ENCODE assay signal across 16 cellular contexts in the genomic region with DNA sequence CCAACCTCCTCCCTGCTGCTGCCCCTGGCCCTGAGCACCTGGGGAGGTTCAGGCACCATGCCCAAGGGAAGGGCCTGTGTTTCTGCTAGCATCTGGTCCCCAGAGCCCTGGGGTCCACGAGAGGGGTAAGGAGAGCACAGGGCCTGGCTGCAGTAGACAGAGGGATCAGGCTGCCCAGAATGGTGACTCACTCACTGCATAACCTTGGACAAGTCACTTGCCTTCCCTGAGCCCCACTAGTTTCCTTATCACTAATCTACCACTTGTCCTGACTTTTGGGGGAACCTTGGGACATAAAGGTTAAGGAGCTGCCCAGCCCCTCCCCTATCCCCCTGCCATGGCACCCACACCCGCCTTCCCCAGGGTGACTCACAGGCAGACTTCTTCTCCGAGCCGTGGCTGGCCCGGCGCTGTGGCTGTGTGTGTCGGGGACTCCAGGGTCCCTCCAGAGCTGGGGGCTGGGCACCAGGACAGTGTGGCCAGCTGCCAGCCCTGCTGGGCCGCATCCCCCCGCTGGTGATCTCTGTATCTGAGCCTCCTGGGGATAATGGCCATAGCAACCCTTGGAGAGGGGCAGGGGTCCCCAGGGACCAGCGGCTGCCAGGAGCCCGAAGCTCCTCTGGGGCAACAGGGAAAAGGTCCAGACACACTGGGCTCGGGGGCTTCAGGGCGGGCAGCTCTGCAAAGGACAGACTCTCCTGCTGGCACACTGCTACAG. TPM values are rescaled to one million over a fixed set of nuclear protein-coding genes. Genes with fewer than 3 reads are reported as not detected.
DNase-seq lines count a peak whose midpoint lies in the region; ATAC-seq, FAIRE-seq and TF ChIP-seq lines count a peak whose summit lies in the region.
"Had no signal": no experiment of that assay in that cellular context is flagged by ENCODE, and none has a peak within 500 bp of the region (broad histone marks: within the 10 kb centered on the region; RNA-seq: fewer than 3 reads in every experiment).

No MANE protein-coding gene starts in this region.

- POLR2A ChIA-PET in A549 (lab: Yijun Ruan, JAX), result no interaction called here

- H3K27me3 Mint-ChIP-seq in T-helper 17 cell, result no peaks in the 10 kb centered on the region
- H3K27me3 Mint-ChIP-seq in immature natural killer cell (ENCODE audit: low read depth in 3 of 3), result peaks cover 0 to 6% (median 2%) of the 10 kb centered on the region in 3 donors
- H3K27me3 Mint-ChIP-seq: CD4-positive, alpha-beta memory T cell had no signal

- H4K20me1 ChIP-seq in DND-41 (ENCODE audit: insufficient read depth, low read length), result no peaks in the 10 kb centered on the region

- H3K27me3 ChIP-seq in DND-41 (ENCODE audit: insufficient read depth, low read length, poor library complexity) (no peaks in the 10 kb centered on the region), colonic mucosa (no peaks in the 10 kb centered on the region), Peyer's patch (no peaks in the 10 kb centered on the region)
- H3K27me3 ChIP-seq: right atrium auricular region, SJSA1 had no signal

- H3K4me2 ChIP-seq in A549 (peak overlapping the region; percentile 21; the same call in 2 of the 3 replicates), DND-41 (ENCODE audit: insufficient read depth, low read length) (no peak overlapping the region)

- no peaks in the 10 kb centered on the region for H3K36me3 ChIP-seq in DND-41 (ENCODE audit: insufficient read depth, low read length)
- no peaks in the 10 kb centered on the region for H3K36me3 ChIP-seq in colonic mucosa
- H3K36me3 ChIP-seq in Peyer's patch, result no peaks in the 10 kb centered on the region
- H3K36me3 ChIP-seq: right atrium auricular region, SJSA1 had no signal

- TF ChIP-seq RAD21 in A549 (conservative IDR thresholded peaks at IDR 0.05 in 1 of 2, IDR thresholded peaks at IDR 0.05 in 1 of 2), result no peak

- peak in 1 of 2 experiments; percentile 14 for DNase-seq in A549 (ENCODE audit: low read depth in 1 of 2, low spot score in 1 of 2)
- DNase-seq in DND-41, result no peak
- no peak for DNase-seq in T-helper 17 cell
- no peak for DNase-seq in immature natural killer cell
- no peak for DNase-seq in colonic mucosa
- no peak for DNase-seq in SW 1271 (lab: John Stamatoyannopoulos, UW)
- DNase-seq in Peyer's patch, result no peak
- no peak for DNase-seq in effector CD4-positive, alpha-beta T cell
- DNase-seq: activated CD4-positive, alpha-beta T cell treated with anti-CD3 and anti-CD28 coated beads for 4 hours; activated naive CD4-positive, alpha-beta T cell treated with anti-CD3 and anti-CD28 coated beads for 36 hours; CD4-positive, alpha-beta memory T cell; hippocampal formation; NCI-H345 had no signal

- TF ChIP-seq CTCF in A549 (IDR thresholded peaks at IDR 0.05) (no peak), DND-41 (IDR thresholded peaks at IDR 0.05; ENCODE audit: borderline replicate concordance, extremely low read depth, low read length, poor library complexity, severe bottlenecking) (no peak), colonic mucosa (IDR thresholded peaks at IDR 0.05) (no peak), Peyer's patch (IDR thresholded peaks at IDR 0.05) (no peak)

- CTCF ChIA-PET in A549 (lab: Yijun Ruan, JAX), result interaction anchor here (0.5 to 2.2 kb wide), 5 partner anchors 37 to 155 kb away, joined by 3 to 9 read pairs (median 4); no protein-coding TSS in a partner anchor

- peak in 1 of 2 experiments; percentile 15; a peak in 1 of 6 replicates for ATAC-seq in A549
- no peak for ATAC-seq in DND-41 (ENCODE audit: insufficient read depth, low read depth)
- ATAC-seq in T-helper 17 cell, result no peak

- no peak overlapping the region for H2AFZ ChIP-seq in DND-41 (ENCODE audit: low read depth, low read length)

- no CpG with 5 or more reads among the region's 13 CpGs for WGBS in A549 (ENCODE audit: missing lambda C conversion rate)

- intact Hi-C loops in colonic mucosa (cut with DNase I), result loop anchor here (10.0 kb wide), 1 partner anchor 156 kb away; the partner anchor contains the start of gene SZRD1

- H3K4me3 ChIP-seq in A549 (no peak overlapping the region), DND-41 (ENCODE audit: low read depth in 1 of 2, low read length in 2 of 2) (no peak overlapping the region), colonic mucosa (no peak overlapping the region), Peyer's patch (no peak overlapping the region)

- H3K27ac Mint-ChIP-seq in T-helper 17 cell (no peak overlapping the region), immature natural killer cell (no peak overlapping the region)
- H3K27ac Mint-ChIP-seq: activated naive CD4-positive, alpha-beta T cell treated with anti-CD3 and anti-CD28 coated beads for 36 hours had no signal

- H3K27ac ChIP-seq in A549, result peak overlapping the region; percentile 50 to 95; a peak in 3 of 6 replicates
- H3K27ac ChIP-seq in DND-41 (ENCODE audit: low read length), result no peak overlapping the region
- H3K27ac ChIP-seq in colonic mucosa, result no peak overlapping the region
- no peak overlapping the region for H3K27ac ChIP-seq in Peyer's patch

- TF ChIP-seq POLR2A in A549 (IDR thresholded peaks at IDR 0.05; ENCODE audit: low read length) (no peak), Peyer's patch (IDR thresholded peaks at IDR 0.05) (no peak)

- H3K9ac ChIP-seq in DND-41 (ENCODE audit: low read depth, low read length) (0 out of 2 replicates have a peak overlapping the region, but pooled peaks have one; percentile 62), colonic mucosa (ENCODE audit: low read depth in 2 of 2, low read length in 2 of 2) (no peak overlapping the region)

- H3K4me1 ChIP-seq in A549 (peaks cover 26% of the 10 kb centered on the region), DND-41 (ENCODE audit: insufficient read depth, low read length) (peaks cover 24% of the 10 kb centered on the region), colonic mucosa (peaks cover 4% of the 10 kb centered on the region), Peyer's patch (peaks cover 0 to 11% (median 8%) of the 10 kb centered on the region in 4 donors)

- H3K9me3 ChIP-seq in A549 (no peaks in the 10 kb centered on the region), DND-41 (ENCODE audit: insufficient read depth, low read length, severe bottlenecking) (no peaks in the 10 kb centered on the region), T-helper 17 cell (ENCODE audit: control insufficient read depth, low read length, poor library complexity, severe bottlenecking) (no peaks in the 10 kb centered on the region), colonic mucosa (no peaks in the 10 kb centered on the region), Peyer's patch (no peaks in the 10 kb centered on the region)
- H3K9me3 ChIP-seq: right atrium auricular region, SJSA1 had no signal

- peaks cover 4% of the 10 kb centered on the region for H3K36me3 Mint-ChIP-seq in T-helper 17 cell (ENCODE audit: low read depth)
- H3K36me3 Mint-ChIP-seq in immature natural killer cell, result peaks cover 0 to 6% (median 3%) of the 10 kb centered on the region in 3 donors

- peaks cover 17% of the 10 kb centered on the region for H3K4me1 Mint-ChIP-seq in T-helper 17 cell
- peaks cover 7 to 9% of the 10 kb centered on the region in 2 donors for H3K4me1 Mint-ChIP-seq in immature natural killer cell

- H3K9me3 Mint-ChIP-seq in immature natural killer cell, result no peaks in the 10 kb centered on the region
- H3K9me3 Mint-ChIP-seq: activated naive CD4-positive, alpha-beta T cell treated with anti-CD3 and anti-CD28 coated beads for 36 hours had no signal

- TF ChIP-seq EP300 in A549 (IDR thresholded peaks at IDR 0.05), result no peak

- FAIRE-seq in A549 (lab: Jason Lieb, UNC), result no peak
- FAIRE-seq: GM19239 had no signal

- no peaks in the 10 kb centered on the region for H3K79me2 ChIP-seq in DND-41 (ENCODE audit: insufficient read depth, low read length)

- H3K4me3 Mint-ChIP-seq in T-helper 17 cell (peak overlapping the region; percentile 7), immature natural killer cell (peak overlapping the region in 3 of 5 donors; percentile 18 to 41 (median 36))

TF ChIP-seq in A549, 52 proteins besides CTCF, POLR2A, EP300 and RAD21 (continues in another document):
- TF ChIP-seq ESRRA (IDR thresholded peaks at IDR 0.05; ENCODE audit: borderline replicate concordance, low read length) (no peak), E2F6 (IDR thresholded peaks at IDR 0.05; ENCODE audit: borderline replicate concordance, low read depth) (no peak)

RNA-seq across cellular contexts. Expression of gene ARHGEF19, which starts 4.0 kb away (rescaled TPM):
- 6.1 and 6.7 TPM in 2 replicates for polyA plus RNA-seq in A549 (2011; rRNA removed)
- polyA plus RNA-seq in A549 (2012; cell fraction: cytosol; rRNA removed), result 9.2 and 11.2 TPM in 2 replicates
- polyA plus RNA-seq in A549 (2012; cell fraction: nucleus; rRNA removed), result 25.8 and 26.3 TPM in 2 replicates
- 7.6 to 9.5 TPM (median 9.2 TPM) in 3 replicates for polyA plus RNA-seq in A549 (2017; fragmentation: RNase III; extraction: RNeasy Plus Mini Kit Qiagen cat#74134 plus additional on column Dnase treatment)
- 3.2 and 4.2 TPM in 2 replicates for polyA minus RNA-seq in A549 (2011; rRNA and poly(A)+ RNA removed)
- total RNA-seq in T-helper 17 cell, result 1 to 10 TPM; 9.1 to 9.3 TPM
- polyA plus RNA-seq in immature natural killer cell, result 10 to 100 TPM in 2 of 3 donors, 1 to 10 TPM in 1; 6.1 to 14.3 (median 14.0) TPM
- total RNA-seq in colonic mucosa, result 1 to 10 TPM; 5.8 to 9.0 TPM
- total RNA-seq in Peyer's patch, result 10 to 100 TPM in 1 of 4 donors, 1 to 10 TPM in 3; 6.0 to 16.5 (median 7.3) TPM

RNA-seq across cellular contexts. Expression of gene CPLANE2, which starts 28.6 kb away (rescaled TPM):
- 2.4 and 3.6 TPM in 2 replicates for polyA plus RNA-seq in A549 (2011; rRNA removed)
- 3.5 and 5.1 TPM in 2 replicates for polyA plus RNA-seq in A549 (2012; cell fraction: cytosol; rRNA removed)
- 5.7 and 6.7 TPM in 2 replicates for polyA plus RNA-seq in A549 (2012; cell fraction: nucleus; rRNA removed)
- 2.6 to 3.7 TPM (median 2.8 TPM) in 3 replicates for polyA plus RNA-seq in A549 (2017; fragmentation: RNase III; extraction: RNeasy Plus Mini Kit Qiagen cat#74134 plus additional on column Dnase treatment)
- 5.3 and 14.1 TPM in 2 replicates for polyA minus RNA-seq in A549 (2011; rRNA and poly(A)+ RNA removed)
- 1 to 10 TPM; 4.3 to 6.9 TPM for total RNA-seq in T-helper 17 cell
- 1 to 10 TPM; 1.2 to 3.8 (median 1.8) TPM for polyA plus RNA-seq in immature natural killer cell
- 10 to 100 TPM in 1 of 2 donors, 1 to 10 TPM in 1; 6.5 to 15.2 TPM for total RNA-seq in colonic mucosa
- 1 to 10 TPM in 3 of 4 donors, not detected in 1; 1.2 to 6.6 (median 3.4) TPM for total RNA-seq in Peyer's patch

RNA-seq across cellular contexts. Expression of gene EPHA2, which starts 52.6 kb away (rescaled TPM):
- polyA plus RNA-seq in A549 (2011; rRNA removed) (55.0 and 59.3 TPM in 2 replicates), A549 (2017; fragmentation: RNase III; extraction: RNeasy Plus Mini Kit Qiagen cat#74134 plus additional on column Dnase treatment) (87.1 to 93.8 TPM (median 93.2 TPM) in 3 replicates), immature natural killer cell (not detected)
- polyA plus RNA-seq in A549 (2012; cell fraction: cytosol; rRNA removed), result 112 and 122 TPM in 2 replicates
- 317 and 462 TPM in 2 replicates for polyA plus RNA-seq in A549 (2012; cell fraction: nucleus; rRNA removed)
- 99.4 and 100.0 TPM in 2 replicates for polyA minus RNA-seq in A549 (2011; rRNA and poly(A)+ RNA removed)
- total RNA-seq in T-helper 17 cell (not detected), colonic mucosa (10 to 100 TPM; 15.7 to 40.8 TPM), Peyer's patch (10 to 100 TPM; 23.5 to 42.6 (median 35.5) TPM)
- total RNA-seq: CD4-positive, alpha-beta memory T cell had no signal
- polyA plus RNA-seq: CD4-positive, alpha-beta memory T cell had no signal

Comparison
In these comparisons a context has a peak if more than half of its experiments do, and no peak if none do; other contexts are left out.
1. H3K27ac ChIP-seq: peak in A549 (2 of 2); none in DND-41 (single experiment), colonic mucosa (single experiment) and Peyer's patch (0 of 4).
2. RNA of gene EPHA2, which starts 52.6 kb away (total RNA-seq): 15.7 to 40.8 TPM in colonic mucosa and 23.5 to 42.6 TPM in Peyer's patch; not detected in T-helper 17 cell; every median in the first group is over 10 times any median in the second.